In genomic region chr7:90692396-90692795, GRCh38 we compare ENCODE assay signal across 19 cellular contexts.
DNase-seq lines count a peak whose midpoint lies in the region; TF ChIP-seq lines count a peak whose summit lies in the region.
"Had no signal": no experiment of that assay in that cellular context is flagged by ENCODE, and none has a peak within 500 bp of the region (broad histone marks: within the 10 kb centered on the region; RNA-seq: fewer than 3 reads in every experiment).

No MANE protein-coding gene starts in this region.

- H2AFZ ChIP-seq in mesenchymal stem cell (ENCODE audit: low read depth, low read length) = no peak overlapping the region
- no peak overlapping the region for H2AFZ ChIP-seq in hepatocyte
- H2AFZ ChIP-seq: parathyroid adenoma had no signal

- H3K4ac ChIP-seq in mesenchymal stem cell (ENCODE audit: low read depth in 1 of 2, low read length in 2 of 2) = no peak overlapping the region

- WGBS in mesenchymal stem cell = 63% methylated on average over 1 of the region's 3 CpGs
- WGBS in hepatocyte (ENCODE audit: low lambda C conversion rate, missing lambda C conversion rate) = 85% methylated on average over 3 of the region's 3 CpGs

- no peak overlapping the region for H4K8ac ChIP-seq in mesenchymal stem cell (ENCODE audit: low read length)

- H3K18ac ChIP-seq in mesenchymal stem cell (ENCODE audit: low read depth in 1 of 2, low read length in 2 of 2) = no peak overlapping the region

- H4K20me1 ChIP-seq in hepatocyte (ENCODE audit: insufficient read depth, poor library complexity, severe bottlenecking) = no peaks in the 10 kb centered on the region

- no peak overlapping the region for H4K91ac ChIP-seq in mesenchymal stem cell (ENCODE audit: low read length)

- no peaks in the 10 kb centered on the region for H3K27me3 ChIP-seq in mesenchymal stem cell (ENCODE audit: control insufficient read depth in 1 of 2, insufficient read depth in 1 of 2, low read length in 2 of 2)
- H3K27me3 ChIP-seq in hepatocyte = no peaks in the 10 kb centered on the region
- H3K27me3 ChIP-seq: body of pancreas, Peyer's patch, right atrium auricular region had no signal

- H3K23ac ChIP-seq in mesenchymal stem cell (ENCODE audit: low read length in 2 of 2) = no peak overlapping the region

- no peaks in the 10 kb centered on the region for H3K9me3 ChIP-seq in mesenchymal stem cell (ENCODE audit: control insufficient read depth, low read length)
- no peaks in the 10 kb centered on the region for H3K9me3 ChIP-seq in hepatocyte (ENCODE audit: low read depth)
- H3K9me3 ChIP-seq: body of pancreas, lower lobe of right lung, Peyer's patch, right atrium auricular region had no signal

- H3K9me2 ChIP-seq in hepatocyte (replicated peaks; ENCODE audit: insufficient read depth) = no peaks in the 10 kb centered on the region

- no peak overlapping the region for H3K4me3 ChIP-seq in mesenchymal stem cell (ENCODE audit: insufficient read depth in 1 of 2, low read depth in 1 of 2, low read length in 2 of 2)
- H3K4me3 ChIP-seq in hepatocyte = no peak overlapping the region
- H3K4me3 ChIP-seq: body of pancreas, lower lobe of right lung, Peyer's patch, right atrium auricular region had no signal

- H3K4me1 ChIP-seq in mesenchymal stem cell (ENCODE audit: control insufficient read depth, insufficient read depth, low read depth, low read length) (no peaks in the 10 kb centered on the region), hepatocyte (ENCODE audit: insufficient read depth) (peaks cover 5% of the 10 kb centered on the region)
- H3K4me1 ChIP-seq: lower lobe of right lung, parathyroid adenoma, Peyer's patch had no signal

- no peak overlapping the region for H2BK12ac ChIP-seq in mesenchymal stem cell (ENCODE audit: low read length in 2 of 2)

- no peak overlapping the region for H2AK5ac ChIP-seq in mesenchymal stem cell (ENCODE audit: low read length, severe bottlenecking)

- TF ChIP-seq CTCF in hepatocyte (IDR thresholded peaks at IDR 0.05; ENCODE audit: poor library complexity) = no peak

- H3K27ac ChIP-seq in mesenchymal stem cell (ENCODE audit: low read length, poor library complexity, severe bottlenecking) = peak overlapping the region; percentile 8
- no peak overlapping the region for H3K27ac ChIP-seq in hepatocyte
- H3K27ac ChIP-seq: body of pancreas, C4-2B, lower lobe of right lung, parathyroid adenoma, Peyer's patch, right atrium auricular region had no signal

- DNase-seq in EL (peak; percentile 56), NCI-H2081 (lab: John Stamatoyannopoulos, UW) (peak; percentile 45 to 86), astrocyte of the hippocampus (ENCODE audit: low read depth, low spot score) (peak; percentile 6), mesenchymal stem cell (no peak), cerebellum (ENCODE audit: low spot score) (no peak), 8988T (no peak), hepatocyte (ENCODE audit: low spot score) (no peak)
- DNase-seq: activated CD4-positive, alpha-beta T cell treated with anti-CD3 and anti-CD28 coated beads, Interleukin-2, amount 10 ng/mL, durations not matched to agents 7 days and 5 days; activated gamma-delta T cell treated with Interleukin-2 at 50 U/mL for 16 hours; activated T-cell treated with anti-CD3 and anti-CD28 coated beads, Interleukin-2, amount 50 U/mL, for 4 hours; body of pancreas; effector CD8-positive, alpha-beta T cell; kidney; lower lobe of right lung; Peyer's patch; stimulated activated CD4-positive, alpha-beta T cell treated with anti-CD3 and anti-CD28 coated beads, Interleukin-2, amount 100 ng/mL, for 48 hours had no signal

- H3K79me1 ChIP-seq in mesenchymal stem cell (replicated peaks; ENCODE audit: low read length, poor library complexity, severe bottlenecking) = peaks cover 26% of the 10 kb centered on the region

- H2BK5ac ChIP-seq in mesenchymal stem cell (ENCODE audit: low read depth, low read length, poor library complexity, severe bottlenecking) = no peak overlapping the region

- H3K14ac ChIP-seq in mesenchymal stem cell (ENCODE audit: low read length in 2 of 2) = no peak overlapping the region

- no peak overlapping the region for H2BK120ac ChIP-seq in mesenchymal stem cell (ENCODE audit: low read depth, low read length)

- H3K36me3 ChIP-seq in mesenchymal stem cell (ENCODE audit: control insufficient read depth in 1 of 2, insufficient read depth in 2 of 2, low read depth in 1 of 2, low read length in 2 of 2) = no peaks in the 10 kb centered on the region
- H3K36me3 ChIP-seq in hepatocyte (replicated peaks; ENCODE audit: insufficient read depth, low read depth) = no peaks in the 10 kb centered on the region
- H3K36me3 ChIP-seq: lower lobe of right lung, Peyer's patch, right atrium auricular region had no signal

- H2BK15ac ChIP-seq in mesenchymal stem cell (ENCODE audit: low read depth, poor library complexity, severe bottlenecking) = no peak overlapping the region

- no peak overlapping the region for H3K9ac ChIP-seq in mesenchymal stem cell (ENCODE audit: low read length)
- H3K9ac ChIP-seq: parathyroid adenoma had no signal

- peaks cover 21% of the 10 kb centered on the region for H3K79me2 ChIP-seq in hepatocyte
- H3K79me2 ChIP-seq: parathyroid adenoma had no signal

- H3K4me2 ChIP-seq in mesenchymal stem cell (ENCODE audit: low read length, poor library complexity, severe bottlenecking) (no peak overlapping the region), hepatocyte (no peak overlapping the region)

Comparison
In these comparisons a context has a peak if more than half of its experiments do, and no peak if none do; other contexts are left out.
1. DNase-seq: peak in EL (single experiment), NCI-H2081 (2 of 2) and astrocyte of the hippocampus (single experiment); none in mesenchymal stem cell (single experiment), cerebellum (single experiment), 8988T (single experiment) and hepatocyte (single experiment).